21 cellular contexts compared by ENCODE assay signal in genomic region chr2:119448427-119449141, GRCh38. TPM values are rescaled to one million over a fixed set of nuclear protein-coding genes. Genes with fewer than 3 reads are reported as not detected.
A peak's percentile ranks its signal among the peaks of the same experiment; 100 is the strongest.
DNase-seq lines count a peak whose midpoint lies in the region; ATAC-seq, FAIRE-seq and TF ChIP-seq lines count a peak whose summit lies in the region.
"Had no signal": no experiment of that assay in that cellular context is flagged by ENCODE, and none has a peak within 500 bp of the region (broad histone marks: within the 10 kb centered on the region; RNA-seq: fewer than 3 reads in every experiment).

No MANE protein-coding gene starts in this region.

- H3K27ac ChIP-seq in OCI-LY7 (ENCODE audit: low read depth, low read length, poor library complexity, severe bottlenecking) (no peak overlapping the region), HepG2 (ENCODE audit: extremely low read length, insufficient read depth, low read length) (no peak overlapping the region), spleen (no peak overlapping the region)
- H3K27ac ChIP-seq: 22Rv1, A549 had no signal

- no peak for FAIRE-seq in HepG2 (lab: Jason Lieb, UNC)
- FAIRE-seq: A549, G401.6, GM12891 had no signal

- H3K4me2 ChIP-seq in OCI-LY7 (ENCODE audit: low read length) (peak overlapping the region; percentile 30), HepG2 (ENCODE audit: low read depth, low read length) (no peak overlapping the region)
- H3K4me2 ChIP-seq: A549 had no signal

- in situ Hi-C loops in HepG2 (cut with HindIII; ENCODE audit: extremely low pct_ligation_motif_present, low pct_unique_long_range_greater_than_20kb) = no loop called here

- H3K4me3 ChIP-seq in OCI-LY7 (ENCODE audit: low read depth, low read length, poor library complexity, severe bottlenecking) (no peak overlapping the region), HepG2 (replicated peaks in 1 of 3; ENCODE audit: insufficient read depth in 1 of 3, low read depth in 2 of 3, low read length in 3 of 3) (no peak overlapping the region), spleen (no peak overlapping the region)
- H3K4me3 ChIP-seq: A549 had no signal

- ATAC-seq in HepG2 (peak; percentile 61), GM18868 (IDR thresholded peaks at IDR 0.05; ENCODE audit: unreplicated experiment) (no peak)
- ATAC-seq: A549 had no signal

- H3K4me3 Mint-ChIP-seq in activated CD4-positive, alpha-beta T cell treated with anti-CD3 and anti-CD28 coated beads, Interleukin-2, amount 10 ng/mL, durations not matched to agents 7 days and 5 days = no peak overlapping the region
- H3K4me3 Mint-ChIP-seq: CD4-positive, CD25-positive, alpha-beta regulatory T cell; CD8-positive, alpha-beta memory T cell had no signal

- TF ChIP-seq EP300 in HepG2 (IDR thresholded peaks at IDR 0.05; ENCODE audit: low read depth in 2 of 2, low read length in 2 of 2) (no peak), HepG2 (CRISPR knock-in tag; IDR thresholded peaks at IDR 0.05; ENCODE audit: borderline replicate concordance) (no peak)

- BruUV-seq in OCI-LY7 (replicated peaks; lab: Mats Ljungman, UMichigan) = no TSS peak
- no TSS peak for BruUV-seq in HepG2 (replicated peaks; lab: Mats Ljungman, UMichigan)

- H4K20me1 ChIP-seq in OCI-LY7 (ENCODE audit: insufficient read depth, low read length) (no peaks in the 10 kb centered on the region), HepG2 (ENCODE audit: insufficient read depth, low read length) (peaks cover 9% of the 10 kb centered on the region; the same call in 1 of the 2 replicates)

- H3K9me3 ChIP-seq in OCI-LY7 (ENCODE audit: low read length) = no peaks in the 10 kb centered on the region
- H3K9me3 ChIP-seq in HepG2 (ENCODE audit: low read length) = no peaks in the 10 kb centered on the region
- H3K9me3 ChIP-seq in spleen = no peaks in the 10 kb centered on the region
- H3K9me3 ChIP-seq: A549 had no signal

- no peak overlapping the region for H3K9ac ChIP-seq in HepG2 (ENCODE audit: insufficient read depth, low read depth, low read length)

- H3K36me3 Mint-ChIP-seq in activated CD4-positive, alpha-beta T cell treated with anti-CD3 and anti-CD28 coated beads, Interleukin-2, amount 10 ng/mL, durations not matched to agents 7 days and 5 days (ENCODE audit: low read depth) = no peaks in the 10 kb centered on the region
- H3K36me3 Mint-ChIP-seq: CD4-positive, CD25-positive, alpha-beta regulatory T cell; CD8-positive, alpha-beta memory T cell had no signal

- no peaks in the 10 kb centered on the region for H3K9me3 Mint-ChIP-seq in activated CD4-positive, alpha-beta T cell treated with anti-CD3 and anti-CD28 coated beads, Interleukin-2, amount 10 ng/mL, durations not matched to agents 7 days and 5 days
- H3K9me3 Mint-ChIP-seq: CD4-positive, CD25-positive, alpha-beta regulatory T cell; CD8-positive, alpha-beta memory T cell had no signal

- H3K27ac Mint-ChIP-seq in activated CD4-positive, alpha-beta T cell treated with anti-CD3 and anti-CD28 coated beads, Interleukin-2, amount 10 ng/mL, durations not matched to agents 7 days and 5 days = peak overlapping the region; percentile 65
- H3K27ac Mint-ChIP-seq: CD4-positive, CD25-positive, alpha-beta regulatory T cell had no signal

- intact Hi-C loops in OCI-LY7 (cut with micrococcal nuclease; ENCODE audit: unreplicated experiment) = no loop called here
- intact Hi-C loops in HepG2 (cut with micrococcal nuclease; ENCODE audit: unreplicated experiment) = no loop called here
- intact Hi-C loops in spleen (cut with DNase I; ENCODE audit: low total_unique reads) = no loop called here

- H3K27me3 ChIP-seq in HepG2 (ENCODE audit: control insufficient read depth in 1 of 2, insufficient read depth in 2 of 2, low read length in 2 of 2) = peaks cover 7 to 42% of the 10 kb centered on the region in 2 experiments
- H3K27me3 ChIP-seq in spleen (replicated peaks in 1 of 7) = peaks cover 0 to 61% (median 0%) of the 10 kb centered on the region in 7 donors

- WGBS in HepG2 (ENCODE audit: low lambda C conversion rate) = 52% methylated on average over 9 of the region's 9 CpGs
- WGBS in spleen, 5 donors = 81 to 86% (median 85%) methylated on average over 8 to 9 of the region's 9 CpGs

- H3K4me1 Mint-ChIP-seq in activated CD4-positive, alpha-beta T cell treated with anti-CD3 and anti-CD28 coated beads, Interleukin-2, amount 10 ng/mL, durations not matched to agents 7 days and 5 days = peaks cover 11% of the 10 kb centered on the region
- H3K4me1 Mint-ChIP-seq: CD4-positive, CD25-positive, alpha-beta regulatory T cell; CD8-positive, alpha-beta memory T cell had no signal

- H3K36me3 ChIP-seq in OCI-LY7 (ENCODE audit: insufficient read depth, low read length) = no peaks in the 10 kb centered on the region
- H3K36me3 ChIP-seq in HepG2 (replicated peaks in 1 of 2; ENCODE audit: control insufficient read depth in 1 of 2, insufficient read depth in 2 of 2, low read length in 2 of 2) = no peaks in the 10 kb centered on the region
- H3K36me3 ChIP-seq in spleen = no peaks in the 10 kb centered on the region

- TF ChIP-seq CTCF in OCI-LY7 (conservative IDR thresholded peaks at IDR 0.05; ENCODE audit: low read length) (no peak), HepG2 (CRISPR knock-in tag; IDR thresholded peaks at IDR 0.05) (no peak), spleen (IDR thresholded peaks at IDR 0.05 in 8 of 11, conservative IDR thresholded peaks at IDR 0.05 in 3 of 11) (no peak)

- H3K27me3 Mint-ChIP-seq in activated CD4-positive, alpha-beta T cell treated with anti-CD3 and anti-CD28 coated beads, Interleukin-2, amount 10 ng/mL, durations not matched to agents 7 days and 5 days = peaks cover 5% of the 10 kb centered on the region

- TF ChIP-seq RAD21 in HepG2 (CRISPR knock-in tag; IDR thresholded peaks at IDR 0.05) = no peak

- CTCF ChIA-PET in activated CD4-positive, alpha-beta T cell treated with anti-CD3 and anti-CD28 coated beads, Interleukin-2, amount 10 ng/mL, durations not matched to agents 7 days and 5 days (lab: Charles Lee) = no interaction called here
- CTCF ChIA-PET in OCI-LY7 (lab: Charles Lee; ENCODE audit: unreplicated experiment) = interaction anchor here (1.1 kb wide), 1 partner anchor 8 kb away, joined by 3 read pairs; no protein-coding TSS in a partner anchor
- CTCF ChIA-PET in HepG2 (lab: Yijun Ruan, JAX; ENCODE audit: low intra/inter-chr PET ratio, low total read pairs) = no interaction called here
- CTCF ChIA-PET in HEK293T (lab: Yijun Ruan, JAX) = interaction anchor here (0.7 kb wide), 1 partner anchor 99 kb away, joined by 5 read pairs; no protein-coding TSS in a partner anchor

- H3K79me2 ChIP-seq in OCI-LY7 (ENCODE audit: insufficient read depth, low read depth, low read length) = no peaks in the 10 kb centered on the region
- H3K79me2 ChIP-seq in HepG2 (ENCODE audit: insufficient read depth, low read length) = no peaks in the 10 kb centered on the region

- H3K9me2 ChIP-seq in OCI-LY7 (ENCODE audit: insufficient read depth, low read length) = no peaks in the 10 kb centered on the region

- peaks cover 15% of the 10 kb centered on the region for H3K4me1 ChIP-seq in OCI-LY7 (ENCODE audit: insufficient read depth, low read length, poor library complexity, severe bottlenecking)
- H3K4me1 ChIP-seq in HepG2 (ENCODE audit: insufficient read depth, low read length) = peaks cover 9% of the 10 kb centered on the region; the same call in 1 of the 2 replicates
- no peaks in the 10 kb centered on the region for H3K4me1 ChIP-seq in spleen
- H3K4me1 ChIP-seq: A549 had no signal

- peak in 1 of 2 experiments; percentile 33; a peak in 1 of 4 replicates for TF ChIP-seq POLR2A in HepG2 (IDR thresholded peaks at IDR 0.05; ENCODE audit: insufficient read depth in 1 of 2, low read depth in 2 of 2, low read length in 2 of 2)
- TF ChIP-seq POLR2A in spleen (IDR thresholded peaks at IDR 0.05) = no peak

- POLR2A ChIA-PET in activated CD4-positive, alpha-beta T cell treated with anti-CD3 and anti-CD28 coated beads, Interleukin-2, amount 10 ng/mL, durations not matched to agents 7 days and 5 days (lab: Charles Lee) = no interaction called here
- POLR2A ChIA-PET in OCI-LY7 (lab: Charles Lee) = interaction anchor here (0.8 kb wide), 1 partner anchor 21 kb away, joined by 3 read pairs; no protein-coding TSS in a partner anchor
- POLR2A ChIA-PET in HepG2 (lab: Yijun Ruan, JAX) = interaction anchor here (1.7 kb wide), 1 partner anchor 8 kb away, joined by 4 read pairs; no protein-coding TSS in a partner anchor
- POLR2A ChIA-PET in HEK293T (lab: Yijun Ruan, JAX) = no interaction called here

- no peak overlapping the region for H2AFZ ChIP-seq in OCI-LY7 (ENCODE audit: low read length)
- no peak overlapping the region for H2AFZ ChIP-seq in HepG2 (ENCODE audit: low read length)

- DNase-seq in activated CD4-positive, alpha-beta T cell treated with anti-CD3 and anti-CD28 coated beads, Interleukin-2, amount 10 ng/mL, durations not matched to agents 7 days and 5 days = no peak
- DNase-seq in activated CD4-positive, alpha-beta T cell treated with anti-CD3 and anti-CD28 coated beads for 1 hour = no peak
- DNase-seq in OCI-LY7 (ENCODE audit: low spot score) (no peak), HepG2 (ENCODE audit: low spot score) (no peak), spleen (peak; percentile 36), HEK293T (ENCODE audit: extremely low spot score) (no peak)
- no peak for DNase-seq in activated CD4-positive, CD25-positive, alpha-beta regulatory T cell (lab: John Stamatoyannopoulos, UW)
- DNase-seq: C1 segment of cervical spinal cord; CD8-positive, alpha-beta memory T cell; DMS 273 treated with DMSO at 0.1 percent for 48 hours; DMS53; DND-41; EL; GOT3; H7 had no signal

RNA-seq across cellular contexts. Expression of gene TMEM37, which starts 16.9 kb away (rescaled TPM):
- total RNA-seq in activated CD4-positive, alpha-beta T cell treated with anti-CD3 and anti-CD28 coated beads, Interleukin-2, amount 10 ng/mL, durations not matched to agents 7 days and 5 days = not detected
- not detected in 2 replicates for total RNA-seq in OCI-LY7 (2014; rRNA removed; shearing (Covaris generic))
- total RNA-seq in OCI-LY7 (2022) (not detected in 2 replicates), HepG2 (2016; rRNA removed; fragmentation: Illumina TruSeq; extraction: Trizol) (23.7 and 37.7 TPM in 2 replicates), spleen (10 to 100 TPM; 24.1 to 53.2 (median 35.9) TPM)
- 28.9 and 37.4 TPM in 2 replicates for total RNA-seq in HepG2 (2016; cell fraction: cytosol; rRNA removed; fragmentation: Illumina TruSeq; extraction: Trizol; ENCODE audit: low read depth)
- 22.3 and 38.3 TPM in 2 replicates for total RNA-seq in HepG2 (2016; cell fraction: insoluble cytoplasmic fraction; rRNA removed; fragmentation: Illumina TruSeq; extraction: Trizol)
- total RNA-seq in HepG2 (2016; cell fraction: membrane; rRNA removed; fragmentation: Illumina TruSeq; extraction: Trizol) = 42.2 and 48.4 TPM in 2 replicates
- total RNA-seq in HepG2 (2016; cell fraction: nucleus; rRNA removed; fragmentation: Illumina TruSeq; extraction: Trizol) = 34.2 and 36.8 TPM in 2 replicates
- polyA plus RNA-seq in HepG2 (2011; rRNA removed) (115 and 141 TPM in 2 replicates), spleen (10 to 100 TPM in 2 of 3 donors, 1 to 10 TPM in 1; 5.9 to 16.5 (median 12.4) TPM)
- polyA plus RNA-seq in HepG2 (2011; cell fraction: cytosol; rRNA removed) = 117 and 121 TPM in 2 replicates
- polyA plus RNA-seq in HepG2 (2011; cell fraction: nucleus; rRNA removed) = 112 and 119 TPM in 2 replicates
- 79.4 and 99.6 TPM in 2 replicates for polyA plus RNA-seq in HepG2 (2012)
- 35.8 and 51.6 TPM in 2 replicates for polyA plus RNA-seq in HepG2 (2016; cell fraction: cytosol; fragmentation: Illumina TruSeq; extraction: Trizol; ENCODE audit: low read depth)
- 29.9 and 33.6 TPM in 2 replicates for polyA plus RNA-seq in HepG2 (2016; cell fraction: insoluble cytoplasmic fraction; fragmentation: Illumina TruSeq; extraction: Trizol; ENCODE audit: low read depth)
- polyA plus RNA-seq in HepG2 (2016; cell fraction: membrane; fragmentation: Illumina TruSeq; extraction: Trizol; ENCODE audit: low read depth) = 42.8 and 53.0 TPM in 2 replicates
- 58.5 and 61.9 TPM in 2 replicates for polyA plus RNA-seq in HepG2 (2016; cell fraction: nucleus; fragmentation: Illumina TruSeq; extraction: Trizol; ENCODE audit: insufficient read depth, low read depth)
- polyA minus RNA-seq in HepG2 (2011; rRNA and poly(A)+ RNA removed; ENCODE audit: low replicate concordance) = 8.6 and 130 TPM in 2 replicates
- 23.8 and 26.3 TPM in 2 replicates for polyA minus RNA-seq in HepG2 (2011; cell fraction: cytosol; rRNA and poly(A)+ RNA removed)
- 72.6 and 73.7 TPM in 2 replicates for polyA minus RNA-seq in HepG2 (2011; cell fraction: nucleus; rRNA and poly(A)+ RNA removed)
- total RNA-seq: CD4-positive, CD25-positive, alpha-beta regulatory T cell; CD8-positive, alpha-beta memory T cell had no signal
- polyA plus RNA-seq: CD8-positive, alpha-beta memory T cell had no signal

Comparison
In these comparisons a context has a peak if more than half of its experiments do, and no peak if none do; other contexts are left out.
1. RNA of gene TMEM37, which starts 16.9 kb away (total RNA-seq): 22.3 to 48.4 TPM in HepG2 and 24.1 to 53.2 TPM in spleen; not detected in activated CD4-positive, alpha-beta T cell treated with anti-CD3 and anti-CD28 coated beads, Interleukin-2, amount 10 ng/mL, durations not matched to agents 7 days and 5 days and not detected in OCI-LY7; every median in the first group is over 10 times any median in the second.
2. CTCF ChIA-PET loops: an anchor here in OCI-LY7 (1.1 kb wide) and HEK293T (0.7 kb wide); none called in activated CD4-positive, alpha-beta T cell treated with anti-CD3 and anti-CD28 coated beads, Interleukin-2, amount 10 ng/mL, durations not matched to agents 7 days and 5 days and HepG2.
3. POLR2A ChIA-PET loops: an anchor here in OCI-LY7 (0.8 kb wide) and HepG2 (1.7 kb wide); none called in activated CD4-positive, alpha-beta T cell treated with anti-CD3 and anti-CD28 coated beads, Interleukin-2, amount 10 ng/mL, durations not matched to agents 7 days and 5 days and HEK293T.